Comparison of ENCODE assay signal across 2 cellular contexts in genomic region chr9:14993061-14993800, GRCh38.
TF ChIP-seq lines count a peak whose summit lies in the region.

No MANE protein-coding gene starts in this region.

TF ChIP-seq in A549, 52 proteins besides CTCF, POLR2A, EP300 and RAD21 (continued from another document):
- TF ChIP-seq E2F6 (IDR thresholded peaks at IDR 0.05; ENCODE audit: borderline replicate concordance, low read depth) (no peak; the same call in 1 of the 2 replicates), NFE2L2 (conservative IDR thresholded peaks at IDR 0.05; ENCODE audit: low read length) (no peak), MAFK (IDR thresholded peaks at IDR 0.05; ENCODE audit: partially characterized antibody) (no peak), RARB (CRISPR knock-in tag; IDR thresholded peaks at IDR 0.05) (no peak), NPAS2 (CRISPR knock-in tag; IDR thresholded peaks at IDR 0.05; ENCODE audit: borderline replicate concordance) (no peak)

TF ChIP-seq in HEK293, 187 proteins besides CTCF, POLR2A, EP300 and RAD21 (continued from another document):
- no peak for TF ChIP-seq REST (tag by site-specific recombination; IDR thresholded peaks at IDR 0.05)
- TF ChIP-seq GLI4 (tag by site-specific recombination; IDR thresholded peaks at IDR 0.05): no peak
- no peak for TF ChIP-seq HOXC10 (CRISPR knock-in tag; IDR thresholded peaks at IDR 0.05)
- no peak for TF ChIP-seq ZBTB44 (tag by site-specific recombination; IDR thresholded peaks at IDR 0.05)
- no peak for TF ChIP-seq ZNF747 (tag by site-specific recombination; IDR thresholded peaks at IDR 0.05)
- TF ChIP-seq ZNF175 (tag by site-specific recombination; IDR thresholded peaks at IDR 0.05): no peak
- no peak for TF ChIP-seq ZNF473 (tag by site-specific recombination; IDR thresholded peaks at IDR 0.05)
- TF ChIP-seq ZNF558 (tag by site-specific recombination; IDR thresholded peaks at IDR 0.05): no peak
- no peak for TF ChIP-seq ZNF518A (tag by site-specific recombination; conservative IDR thresholded peaks at IDR 0.05; ENCODE audit: low read depth)
